Comparison of ENCODE assay signal across 20 cellular contexts in genomic region chr2:146031158-146031557, GRCh38.
"Had no signal": no experiment of that assay in that cellular context is flagged by ENCODE, and none has a peak within 500 bp of the region (broad histone marks: within the 10 kb centered on the region; RNA-seq: fewer than 3 reads in every experiment).

No MANE protein-coding gene starts in this region.

- H3K27ac ChIP-seq: brain microvascular endothelial cell, epithelial cell of prostate, left ventricle myocardium inferior, suprapubic skin had no signal

- H3K9me3 ChIP-seq: left ventricle myocardium inferior, suprapubic skin had no signal

- H3K4me1 ChIP-seq: left ventricle myocardium inferior, suprapubic skin had no signal

- H3K9me3 Mint-ChIP-seq: activated CD4-positive, alpha-beta T cell treated with anti-CD3 and anti-CD28 coated beads, Interleukin-2, amount 10 ng/mL, durations not matched to agents 7 days and 5 days had no signal

- H3K4me1 Mint-ChIP-seq: activated CD4-positive, alpha-beta T cell treated with anti-CD3 and anti-CD28 coated beads, Interleukin-2, amount 10 ng/mL, durations not matched to agents 7 days and 5 days; memory B cell; T-helper 17 cell had no signal

- H3K36me3 Mint-ChIP-seq: activated naive CD8-positive, alpha-beta T cell; memory B cell; natural killer cell treated with Interleukin-12 subunit alpha and Interleukin-12 subunit beta and Interleukin-15 and Interleukin-18, amount 100 ng/mL, for 72 hours had no signal

- H3K36me3 ChIP-seq: brain microvascular endothelial cell, left ventricle myocardium inferior, suprapubic skin had no signal

- H3K27me3 ChIP-seq: brain microvascular endothelial cell, suprapubic skin had no signal

- H3K27me3 Mint-ChIP-seq: activated CD4-positive, alpha-beta T cell treated with anti-CD3 and anti-CD28 coated beads, Interleukin-2, amount 10 ng/mL, durations not matched to agents 7 days and 5 days; activated naive CD8-positive, alpha-beta T cell; dendritic cell treated with granulocyte-macrophage colony-stimulating factor and Interleukin-4, amounts not matched to agents 40 ng/mL and 50 ng/mL, for 4 days; natural killer cell treated with Interleukin-12 subunit alpha and Interleukin-12 subunit beta and Interleukin-15 and Interleukin-18, amount 100 ng/mL, for 72 hours; progenitor cell of endocrine pancreas; stimulated activated naive CD8-positive, alpha-beta T cell treated with anti-CD3 and anti-CD28 coated beads, Interleukin-15, Interleukin-2, amounts not matched to agents 100 ng/mL and 50 ng/mL, for 24 hours; T-helper 17 cell had no signal

- H3K27ac Mint-ChIP-seq: activated CD4-positive, alpha-beta T cell treated with anti-CD3 and anti-CD28 coated beads, Interleukin-2, amount 10 ng/mL, durations not matched to agents 7 days and 5 days; activated naive CD8-positive, alpha-beta T cell; dendritic cell treated with granulocyte-macrophage colony-stimulating factor and Interleukin-4, amounts not matched to agents 40 ng/mL and 50 ng/mL, for 4 days; memory B cell; natural killer cell treated with Interleukin-12 subunit alpha and Interleukin-12 subunit beta and Interleukin-15 and Interleukin-18, amount 100 ng/mL, for 72 hours; progenitor cell of endocrine pancreas; stimulated activated naive CD8-positive, alpha-beta T cell treated with anti-CD3 and anti-CD28 coated beads, Interleukin-15, Interleukin-2, amounts not matched to agents 100 ng/mL and 50 ng/mL, for 24 hours; T-helper 17 cell had no signal

- ATAC-seq: natural killer cell treated with Interleukin-12 subunit alpha and Interleukin-12 subunit beta and Interleukin-15 and Interleukin-18, amount 100 ng/mL, for 72 hours; right cardiac atrium; T-helper 17 cell had no signal

- DNase-seq: activated CD4-positive, alpha-beta T cell treated with anti-CD3 and anti-CD28 coated beads, Interleukin-2, amount 10 ng/mL, durations not matched to agents 7 days and 5 days; activated CD4-positive, CD25-positive, alpha-beta regulatory T cell; activated CD8-positive, alpha-beta memory T cell treated with anti-CD3 and anti-CD28 coated beads, Interleukin-2, amount 50 U/mL, for 48 hours; activated gamma-delta T cell treated with Interleukin-2 at 50 U/mL for 16 hours; brain microvascular endothelial cell; effector memory CD4-positive, alpha-beta T cell; hypothalamus; left ventricle myocardium inferior; nucleus accumbens; right cardiac atrium; T-helper 17 cell; trophoblast cell had no signal

- H3K4me3 Mint-ChIP-seq: activated CD4-positive, alpha-beta T cell treated with anti-CD3 and anti-CD28 coated beads, Interleukin-2, amount 10 ng/mL, durations not matched to agents 7 days and 5 days; activated naive CD8-positive, alpha-beta T cell; dendritic cell treated with granulocyte-macrophage colony-stimulating factor and Interleukin-4, amounts not matched to agents 40 ng/mL and 50 ng/mL, for 4 days; memory B cell; natural killer cell treated with Interleukin-12 subunit alpha and Interleukin-12 subunit beta and Interleukin-15 and Interleukin-18, amount 100 ng/mL, for 72 hours; stimulated activated naive CD8-positive, alpha-beta T cell treated with anti-CD3 and anti-CD28 coated beads, Interleukin-15, Interleukin-2, amounts not matched to agents 100 ng/mL and 50 ng/mL, for 24 hours; T-helper 17 cell had no signal

- H3K4me3 ChIP-seq: left ventricle myocardium inferior, suprapubic skin had no signal
